ENCODE assay signal across 1 cellular context in the genomic region with DNA sequence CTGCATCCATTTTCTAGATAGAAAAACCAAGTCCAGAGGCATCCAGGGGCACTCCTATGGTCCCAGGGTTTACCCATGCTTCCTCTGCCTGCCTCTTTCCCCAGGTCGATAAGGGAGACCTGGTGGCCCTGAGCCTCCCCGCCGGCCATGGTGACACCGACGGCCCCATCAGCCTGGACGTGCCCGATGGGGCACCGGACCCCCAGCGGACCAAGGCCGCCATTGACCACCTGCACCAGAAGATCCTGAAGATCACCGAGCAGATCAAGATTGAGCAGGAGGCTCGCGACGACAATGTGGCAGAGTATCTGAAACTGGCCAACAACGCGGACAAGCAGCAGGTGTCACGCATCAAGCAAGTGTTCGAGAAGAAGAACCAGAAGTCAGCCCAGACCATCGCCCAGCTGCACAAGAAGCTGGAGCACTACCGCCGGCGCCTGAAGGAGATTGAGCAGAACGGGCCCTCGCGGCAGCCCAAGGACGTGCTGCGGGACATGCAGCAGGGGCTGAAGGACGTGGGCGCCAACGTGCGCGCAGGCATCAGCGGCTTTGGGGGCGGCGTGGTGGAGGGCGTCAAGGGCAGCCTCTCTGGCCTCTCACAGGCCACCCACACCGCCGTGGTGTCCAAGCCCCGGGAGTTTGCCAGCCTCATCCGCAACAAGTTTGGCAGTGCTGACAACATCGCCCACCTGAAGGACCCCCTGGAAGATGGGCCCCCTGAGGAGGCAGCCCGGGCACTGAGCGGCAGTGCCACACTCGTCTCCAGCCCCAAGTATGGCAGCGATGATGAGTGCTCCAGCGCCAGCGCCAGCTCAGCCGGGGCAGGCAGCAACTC.
TF ChIP-seq lines count a peak whose summit lies in the region.

No MANE protein-coding gene starts in this region.

TF ChIP-seq in K562, 482 proteins besides CTCF, POLR2A, EP300 and RAD21:
- TF ChIP-seq, protein P1, sequence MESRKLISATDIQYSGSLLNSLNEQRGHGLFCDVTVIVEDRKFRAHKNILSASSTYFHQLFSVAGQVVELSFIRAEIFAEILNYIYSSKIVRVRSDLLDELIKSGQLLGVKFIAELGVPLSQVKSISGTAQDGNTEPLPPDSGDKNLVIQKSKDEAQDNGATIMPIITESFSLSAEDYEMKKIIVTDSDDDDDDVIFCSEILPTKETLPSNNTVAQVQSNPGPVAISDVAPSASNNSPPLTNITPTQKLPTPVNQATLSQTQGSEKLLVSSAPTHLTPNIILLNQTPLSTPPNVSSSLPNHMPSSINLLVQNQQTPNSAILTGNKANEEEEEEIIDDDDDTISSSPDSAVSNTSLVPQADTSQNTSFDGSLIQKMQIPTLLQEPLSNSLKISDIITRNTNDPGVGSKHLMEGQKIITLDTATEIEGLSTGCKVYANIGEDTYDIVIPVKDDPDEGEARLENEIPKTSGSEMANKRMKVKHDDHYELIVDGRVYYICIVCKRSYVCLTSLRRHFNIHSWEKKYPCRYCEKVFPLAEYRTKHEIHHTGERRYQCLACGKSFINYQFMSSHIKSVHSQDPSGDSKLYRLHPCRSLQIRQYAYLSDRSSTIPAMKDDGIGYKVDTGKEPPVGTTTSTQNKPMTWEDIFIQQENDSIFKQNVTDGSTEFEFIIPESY (CRISPR knock-in tag; IDR thresholded peaks at IDR 0.05): peak; percentile 83
- TF ChIP-seq, protein P2, sequence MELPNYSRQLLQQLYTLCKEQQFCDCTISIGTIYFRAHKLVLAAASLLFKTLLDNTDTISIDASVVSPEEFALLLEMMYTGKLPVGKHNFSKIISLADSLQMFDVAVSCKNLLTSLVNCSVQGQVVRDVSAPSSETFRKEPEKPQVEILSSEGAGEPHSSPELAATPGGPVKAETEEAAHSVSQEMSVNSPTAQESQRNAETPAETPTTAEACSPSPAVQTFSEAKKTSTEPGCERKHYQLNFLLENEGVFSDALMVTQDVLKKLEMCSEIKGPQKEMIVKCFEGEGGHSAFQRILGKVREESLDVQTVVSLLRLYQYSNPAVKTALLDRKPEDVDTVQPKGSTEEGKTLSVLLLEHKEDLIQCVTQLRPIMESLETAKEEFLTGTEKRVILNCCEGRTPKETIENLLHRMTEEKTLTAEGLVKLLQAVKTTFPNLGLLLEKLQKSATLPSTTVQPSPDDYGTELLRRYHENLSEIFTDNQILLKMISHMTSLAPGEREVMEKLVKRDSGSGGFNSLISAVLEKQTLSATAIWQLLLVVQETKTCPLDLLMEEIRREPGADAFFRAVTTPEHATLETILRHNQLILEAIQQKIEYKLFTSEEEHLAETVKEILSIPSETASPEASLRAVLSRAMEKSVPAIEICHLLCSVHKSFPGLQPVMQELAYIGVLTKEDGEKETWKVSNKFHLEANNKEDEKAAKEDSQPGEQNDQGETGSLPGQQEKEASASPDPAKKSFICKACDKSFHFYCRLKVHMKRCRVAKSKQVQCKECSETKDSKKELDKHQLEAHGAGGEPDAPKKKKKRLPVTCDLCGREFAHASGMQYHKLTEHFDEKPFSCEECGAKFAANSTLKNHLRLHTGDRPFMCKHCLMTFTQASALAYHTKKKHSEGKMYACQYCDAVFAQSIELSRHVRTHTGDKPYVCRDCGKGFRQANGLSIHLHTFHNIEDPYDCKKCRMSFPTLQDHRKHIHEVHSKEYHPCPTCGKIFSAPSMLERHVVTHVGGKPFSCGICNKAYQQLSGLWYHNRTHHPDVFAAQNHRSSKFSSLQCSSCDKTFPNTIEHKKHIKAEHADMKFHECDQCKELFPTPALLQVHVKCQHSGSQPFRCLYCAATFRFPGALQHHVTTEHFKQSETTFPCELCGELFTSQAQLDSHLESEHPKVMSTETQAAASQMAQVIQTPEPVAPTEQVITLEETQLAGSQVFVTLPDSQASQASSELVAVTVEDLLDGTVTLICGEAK (IDR thresholded peaks at IDR 0.05): no peak
- TF ChIP-seq, protein P2 (CRISPR knock-in tag; IDR thresholded peaks at IDR 0.05): no peak
- peak; percentile 30; the same call in 1 of the 2 replicates for TF ChIP-seq RBFOX2 (IDR thresholded peaks at IDR 0.05; ENCODE audit: low read depth, low read length)
- no peak for TF ChIP-seq SOX6 (IDR thresholded peaks at IDR 0.05)
- no peak for TF ChIP-seq ZNF121 (CRISPR knock-in tag; conservative IDR thresholded peaks at IDR 0.05)
- TF ChIP-seq, protein P3, sequence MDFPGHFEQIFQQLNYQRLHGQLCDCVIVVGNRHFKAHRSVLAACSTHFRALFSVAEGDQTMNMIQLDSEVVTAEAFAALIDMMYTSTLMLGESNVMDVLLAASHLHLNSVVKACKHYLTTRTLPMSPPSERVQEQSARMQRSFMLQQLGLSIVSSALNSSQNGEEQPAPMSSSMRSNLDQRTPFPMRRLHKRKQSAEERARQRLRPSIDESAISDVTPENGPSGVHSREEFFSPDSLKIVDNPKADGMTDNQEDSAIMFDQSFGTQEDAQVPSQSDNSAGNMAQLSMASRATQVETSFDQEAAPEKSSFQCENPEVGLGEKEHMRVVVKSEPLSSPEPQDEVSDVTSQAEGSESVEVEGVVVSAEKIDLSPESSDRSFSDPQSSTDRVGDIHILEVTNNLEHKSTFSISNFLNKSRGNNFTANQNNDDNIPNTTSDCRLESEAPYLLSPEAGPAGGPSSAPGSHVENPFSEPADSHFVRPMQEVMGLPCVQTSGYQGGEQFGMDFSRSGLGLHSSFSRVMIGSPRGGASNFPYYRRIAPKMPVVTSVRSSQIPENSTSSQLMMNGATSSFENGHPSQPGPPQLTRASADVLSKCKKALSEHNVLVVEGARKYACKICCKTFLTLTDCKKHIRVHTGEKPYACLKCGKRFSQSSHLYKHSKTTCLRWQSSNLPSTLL (IDR thresholded peaks at IDR 0.05): no peak
- TF ChIP-seq LCOR (CRISPR knock-in tag; IDR thresholded peaks at IDR 0.05): 0 out of 2 replicates have a peak, but pooled peaks have one; percentile 13
- TF ChIP-seq CHD1 (IDR thresholded peaks at IDR 0.05; ENCODE audit: low read length): no peak
TF ChIP-seq in K562: peak in this region for 3.
